ENCODE assay signal across 41 cellular contexts in genomic region chr1:174671826-174672225, GRCh38.
"Had no signal": no experiment of that assay in that cellular context is flagged by ENCODE, and none has a peak within 500 bp of the region (broad histone marks: within the 10 kb centered on the region; RNA-seq: fewer than 3 reads in every experiment).

No MANE protein-coding gene starts in this region.

- H3K36me3 ChIP-seq: adrenal gland, brain microvascular endothelial cell, breast epithelium, cardiac muscle cell, WERI-Rb-1 had no signal

- H3K4me1 ChIP-seq: adrenal gland, body of pancreas, breast epithelium had no signal

- H3K27me3 Mint-ChIP-seq: activated CD4-positive, alpha-beta memory T cell treated with anti-CD3 and anti-CD28 coated beads, Interleukin-2, amount 10 ng/mL, durations not matched to agents 7 days and 5 days; activated CD4-positive, alpha-beta T cell treated with anti-CD3 and anti-CD28 coated beads for 36 hours; activated CD4-positive, alpha-beta T cell treated with anti-CD3 and anti-CD28 coated beads, Interleukin-2, amount 10 ng/mL, durations not matched to agents 7 days and 5 days; activated naive CD8-positive, alpha-beta T cell treated with anti-CD3 and anti-CD28 coated beads for 36 hours; activated T-helper 17 cell treated with anti-CD3 and anti-CD28 coated beads, Interleukin-2, amount 50 U/mL, for 72 hours; central memory CD8-positive, alpha-beta T cell had no signal

- H3K27ac Mint-ChIP-seq: activated CD4-positive, alpha-beta memory T cell treated with anti-CD3 and anti-CD28 coated beads, Interleukin-2, amount 10 ng/mL, durations not matched to agents 7 days and 5 days; activated CD4-positive, alpha-beta T cell treated with anti-CD3 and anti-CD28 coated beads for 36 hours; activated CD4-positive, alpha-beta T cell treated with anti-CD3 and anti-CD28 coated beads, Interleukin-2, amount 10 ng/mL, durations not matched to agents 7 days and 5 days; activated naive CD4-positive, alpha-beta T cell treated with anti-CD3 and anti-CD28 coated beads for 36 hours; activated naive CD4-positive, alpha-beta T cell treated with anti-CD3 and anti-CD28 coated beads, Interleukin-2, amount 50 U/mL, for 72 hours; activated naive CD8-positive, alpha-beta T cell treated with anti-CD3 and anti-CD28 coated beads for 36 hours; activated T-cell treated with anti-CD3 and anti-CD28 coated beads, Interleukin-2, amount 50 U/mL, for 72 hours; activated T-helper 1 cell treated with anti-CD3 and anti-CD28 coated beads, Interleukin-12 subunit alpha, Interleukin-12 subunit beta, Interleukin-2, Interleukin-4 antibody, amounts not matched to agents 30 ng/mL and 10 ng/mL and 1 ng/mL, durations not matched to agents 14 hours and 24 hours and 36 hours; activated T-helper 17 cell treated with anti-CD3 and anti-CD28 coated beads, Interleukin-2, amount 50 U/mL, for 72 hours; T-helper 1 cell treated with Interleukin-12 subunit alpha and Interleukin-12 subunit beta and Interleukin-4 antibody, amounts not matched to agents 30 μg/mL and 1 μg/mL, for 36 hours; T-helper 2 cell treated with Interferon-gamma antibody and Interleukin-4, amounts not matched to agents 5 μg/mL and 100 μg/mL, for 36 hours; WTC11 had no signal

- H3K4me1 Mint-ChIP-seq: activated CD4-positive, alpha-beta memory T cell treated with anti-CD3 and anti-CD28 coated beads, Interleukin-2, amount 10 ng/mL, durations not matched to agents 7 days and 5 days; activated CD4-positive, alpha-beta T cell treated with anti-CD3 and anti-CD28 coated beads for 36 hours; activated CD4-positive, alpha-beta T cell treated with anti-CD3 and anti-CD28 coated beads, Interleukin-2, amount 10 ng/mL, durations not matched to agents 7 days and 5 days; activated naive CD8-positive, alpha-beta T cell treated with anti-CD3 and anti-CD28 coated beads for 36 hours; activated T-helper 17 cell treated with anti-CD3 and anti-CD28 coated beads, Interleukin-2, amount 50 U/mL, for 72 hours; WTC11 had no signal

- DNase-seq: activated CD4-positive, alpha-beta memory T cell treated with anti-CD3 and anti-CD28 coated beads, Interleukin-2, amount 10 ng/mL, durations not matched to agents 7 days and 5 days; activated CD4-positive, alpha-beta T cell treated with anti-CD3 and anti-CD28 coated beads for 1 hour; activated CD4-positive, alpha-beta T cell treated with anti-CD3 and anti-CD28 coated beads for 36 hours; activated CD4-positive, alpha-beta T cell treated with anti-CD3 and anti-CD28 coated beads for 48 hours; activated CD4-positive, alpha-beta T cell treated with anti-CD3 and anti-CD28 coated beads, Interleukin-2, amount 10 ng/mL, durations not matched to agents 7 days and 5 days; activated CD4-positive, alpha-beta T cell treated with anti-CD3 and anti-CD28 coated beads, Interleukin-2, amount 50 U/mL, for 48 hours; activated CD4-positive, CD25-positive, alpha-beta regulatory T cell; activated CD8-positive, alpha-beta memory T cell treated with anti-CD3 and anti-CD28 coated beads, Interleukin-2, amount 50 U/mL, for 4 hours; activated effector memory CD4-positive, alpha-beta T cell treated with anti-CD3 and anti-CD28 coated beads, Interleukin-2, amount 50 U/mL, for 16 hours; activated gamma-delta T cell treated with Interleukin-2 at 50 U/mL for 16 hours; activated naive CD4-positive, alpha-beta T cell; activated naive CD4-positive, alpha-beta T cell treated with anti-CD3 and anti-CD28 coated beads for 36 hours; activated naive CD4-positive, alpha-beta T cell treated with anti-CD3 and anti-CD28 coated beads, Interleukin-2, amount 50 U/mL, for 16 hours; activated naive CD8-positive, alpha-beta T cell treated with anti-CD3 and anti-CD28 coated beads for 36 hours; activated T-cell treated with anti-CD3 and anti-CD28 coated beads for 4 hours; activated T-cell treated with anti-CD3 and anti-CD28 coated beads, Interleukin-2, amount 50 U/mL, for 1 hour; activated T-cell treated with anti-CD3 and anti-CD28 coated beads, Interleukin-2, amount 50 U/mL, for 4 hours; activated T-cell treated with anti-CD3 and anti-CD28 coated beads, Interleukin-2, amount 50 U/mL, for 72 hours; adrenal gland; amniotic stem cell; aorta; body of pancreas; brain microvascular endothelial cell; caudate nucleus; cerebellar nuclear complex; SW 1271; T-helper 1 cell; T-helper 2 cell; T-helper 9 cell; WERI-Rb-1 had no signal

- H3K9me3 ChIP-seq: body of pancreas had no signal

- ATAC-seq: activated CD4-positive, alpha-beta T cell treated with anti-CD3 and anti-CD28 coated beads for 36 hours; activated CD4-positive, CD25-positive, alpha-beta regulatory T cell treated with anti-CD3 and anti-CD28 coated beads, Interleukin-2, amount 50 U/mL, for 24 hours; activated naive CD4-positive, alpha-beta T cell treated with anti-CD3 and anti-CD28 coated beads, Interleukin-2, amount 50 U/mL, for 72 hours; activated T-cell treated with anti-CD3 and anti-CD28 coated beads, Interleukin-2, amount 50 U/mL, for 4 hours; activated T-cell treated with anti-CD3 and anti-CD28 coated beads, Interleukin-2, amount 50 U/mL, for 72 hours; activated T-helper 17 cell treated with anti-CD3 and anti-CD28 coated beads, Interleukin-2, amount 50 U/mL, for 72 hours; body of pancreas; WTC11 had no signal

- H3K27me3 ChIP-seq: adrenal gland, body of pancreas, brain microvascular endothelial cell, breast epithelium, cardiac muscle cell had no signal

- FAIRE-seq: astrocyte had no signal

- H3K9me3 Mint-ChIP-seq: central memory CD8-positive, alpha-beta T cell had no signal

- H3K4me3 Mint-ChIP-seq: activated CD4-positive, alpha-beta memory T cell treated with anti-CD3 and anti-CD28 coated beads, Interleukin-2, amount 10 ng/mL, durations not matched to agents 7 days and 5 days; activated CD4-positive, alpha-beta T cell treated with anti-CD3 and anti-CD28 coated beads for 36 hours; activated CD4-positive, alpha-beta T cell treated with anti-CD3 and anti-CD28 coated beads, Interleukin-2, amount 10 ng/mL, durations not matched to agents 7 days and 5 days; activated naive CD4-positive, alpha-beta T cell treated with anti-CD3 and anti-CD28 coated beads for 36 hours; activated naive CD8-positive, alpha-beta T cell treated with anti-CD3 and anti-CD28 coated beads for 36 hours; activated T-cell treated with anti-CD3 and anti-CD28 coated beads, Interleukin-2, amount 50 U/mL, for 4 hours; activated T-cell treated with anti-CD3 and anti-CD28 coated beads, Interleukin-2, amount 50 U/mL, for 72 hours; activated T-helper 1 cell treated with anti-CD3 and anti-CD28 coated beads, Interleukin-12 subunit alpha, Interleukin-12 subunit beta, Interleukin-2, Interleukin-4 antibody, amounts not matched to agents 30 ng/mL and 10 ng/mL and 1 ng/mL, durations not matched to agents 14 hours and 24 hours and 36 hours; activated T-helper 17 cell treated with anti-CD3 and anti-CD28 coated beads, Interleukin-2, amount 50 U/mL, for 72 hours; central memory CD8-positive, alpha-beta T cell; T-helper 1 cell treated with Interleukin-12 subunit alpha and Interleukin-12 subunit beta and Interleukin-4 antibody, amounts not matched to agents 30 μg/mL and 1 μg/mL, for 36 hours; T-helper 2 cell treated with Interferon-gamma antibody and Interleukin-4, amounts not matched to agents 5 μg/mL and 100 μg/mL, for 36 hours; WTC11 had no signal

- H3K36me3 Mint-ChIP-seq: WTC11 had no signal

- H3K27ac ChIP-seq: adrenal gland, body of pancreas, brain microvascular endothelial cell, breast epithelium, cardiac muscle cell, WERI-Rb-1 had no signal

- H3K4me3 ChIP-seq: adrenal gland, body of pancreas, breast epithelium, cardiac muscle cell had no signal
